Comparison of ENCODE assay signal across 16 cellular contexts in the genomic region with DNA sequence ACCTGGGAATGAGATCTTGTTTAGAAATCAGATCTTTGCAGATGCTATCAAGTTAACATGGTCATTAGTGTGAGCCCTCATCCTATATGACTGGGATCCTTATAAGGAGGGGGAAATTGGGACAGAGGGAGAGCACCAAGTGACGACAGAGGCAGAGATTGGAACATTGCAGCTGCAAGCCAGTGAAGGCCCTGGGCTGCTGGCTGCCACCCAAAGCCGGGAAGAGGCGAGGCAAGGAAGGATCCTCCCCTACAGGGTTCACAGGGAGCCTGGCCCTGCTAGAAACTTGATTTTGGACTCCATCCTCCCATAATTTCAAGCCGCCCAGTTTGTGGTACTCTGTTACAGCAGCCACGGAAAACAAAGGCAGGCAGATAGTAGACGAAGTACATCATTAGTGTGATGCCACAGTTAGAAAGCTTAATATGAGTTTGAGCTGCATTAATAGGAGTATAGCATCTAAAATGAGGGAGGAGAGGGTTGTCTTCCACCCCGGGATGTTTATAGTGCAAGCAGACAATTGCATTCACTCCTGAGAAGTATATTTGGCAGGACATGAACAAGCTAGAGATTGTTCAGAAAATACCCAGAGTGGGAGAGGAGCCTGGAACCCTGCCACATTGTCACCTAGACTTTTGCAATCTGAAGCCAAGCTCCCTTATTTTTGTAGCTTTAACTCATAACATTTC. TPM values are rescaled to one million over a fixed set of nuclear protein-coding genes. Genes with fewer than 3 reads are reported as not detected.
DNase-seq lines count a peak whose midpoint lies in the region; ATAC-seq and TF ChIP-seq lines count a peak whose summit lies in the region.
"Had no signal": no experiment of that assay in that cellular context is flagged by ENCODE, and none has a peak within 500 bp of the region (broad histone marks: within the 10 kb centered on the region; RNA-seq: fewer than 3 reads in every experiment).

No MANE protein-coding gene starts in this region.

- H3K36me3 Mint-ChIP-seq in endodermal cell (ENCODE audit: low read depth): no peaks in the 10 kb centered on the region
- H3K36me3 Mint-ChIP-seq: CD4-positive, CD25-positive, alpha-beta regulatory T cell; stimulated activated naive B cell treated with anti-CD40 and anti-IgM and Interleukin-4, amounts not matched to agents 10 μg/mL and 1 μg/mL and 100 μg/mL, for 72 hours had no signal

- H3K4me3 ChIP-seq in MG63 (no peak overlapping the region), testis (no peak overlapping the region), endodermal cell (ENCODE audit: low read length) (no peak overlapping the region)

- no peaks in the 10 kb centered on the region for H3K9me3 ChIP-seq in MG63
- H3K9me3 ChIP-seq in testis: no peaks in the 10 kb centered on the region
- H3K9me3 ChIP-seq in endodermal cell (ENCODE audit: control insufficient read depth, low read length): no peaks in the 10 kb centered on the region

- H3K4me3 Mint-ChIP-seq in endodermal cell: no peak overlapping the region
- H3K4me3 Mint-ChIP-seq: CD4-positive, CD25-positive, alpha-beta regulatory T cell; stimulated activated naive B cell treated with anti-CD40 and anti-IgM and Interleukin-4, amounts not matched to agents 10 μg/mL and 1 μg/mL and 100 μg/mL, for 72 hours had no signal

- intact Hi-C loops in testis (cut with DNase I; ENCODE audit: low total_unique reads): no loop called here

- no peak for TF ChIP-seq POLR2A in testis (IDR thresholded peaks at IDR 0.05)

- WGBS in testis, 2 donors: 26 to 34% methylated on average over 7 of the region's 7 CpGs
- 85 to 100% methylated on average over 2 to 7 of the region's 7 CpGs for WGBS in endodermal cell (ENCODE audit: insufficient coverage in 1 of 2, insufficient read length in 1 of 2), 2 experiments

- H3K27me3 Mint-ChIP-seq in endodermal cell (ENCODE audit: insufficient read depth): peaks cover 5% of the 10 kb centered on the region

- H3K27me3 ChIP-seq in MG63: no peaks in the 10 kb centered on the region
- no peaks in the 10 kb centered on the region for H3K27me3 ChIP-seq in testis
- no peaks in the 10 kb centered on the region for H3K27me3 ChIP-seq in endodermal cell (ENCODE audit: control insufficient read depth, insufficient read depth, low read length, poor library complexity, severe bottlenecking)

- peaks cover 15% of the 10 kb centered on the region for H3K4me1 Mint-ChIP-seq in endodermal cell

- H3K27ac ChIP-seq in testis (peak overlapping the region in 1 of 2 donors; percentile 34), endodermal cell (ENCODE audit: low read depth, low read length) (no peak overlapping the region)

- DNase-seq in MG63 (peak; percentile 19), left lobe of liver (ENCODE audit: low spot score) (peak; percentile 46), testis (peak; percentile 74), endodermal cell (no peak), HuH-7.5 (ENCODE audit: low spot score) (no peak), SW480 (ENCODE audit: low spot score) (no peak)
- DNase-seq: activated naive CD4-positive, alpha-beta T cell treated with Interleukin-2 at 50 U/mL for 16 hours; CD4-positive, CD25-positive, alpha-beta regulatory T cell; central memory CD4-positive, alpha-beta T cell; erythroblast; NCI-H2081; NCI-H774; stimulated activated CD4-positive, alpha-beta T cell treated with anti-CD3 and anti-CD28 coated beads, Interleukin-4, amount 100 ng/mL, for 24 hours; stimulated activated naive B cell treated with anti-CD40 and anti-IgM and Interleukin-4, amounts not matched to agents 10 μg/mL and 1 μg/mL and 100 μg/mL, for 72 hours had no signal

- H3K27ac Mint-ChIP-seq in endodermal cell: no peak overlapping the region
- H3K27ac Mint-ChIP-seq: CD4-positive, CD25-positive, alpha-beta regulatory T cell; stimulated activated naive B cell treated with anti-CD40 and anti-IgM and Interleukin-4, amounts not matched to agents 10 μg/mL and 1 μg/mL and 100 μg/mL, for 72 hours had no signal

- H3K9me3 Mint-ChIP-seq in endodermal cell: peaks cover 6% of the 10 kb centered on the region
- H3K9me3 Mint-ChIP-seq: stimulated activated naive B cell treated with anti-CD40 and anti-IgM and Interleukin-4, amounts not matched to agents 10 μg/mL and 1 μg/mL and 100 μg/mL, for 72 hours had no signal

- H3K36me3 ChIP-seq in MG63: no peaks in the 10 kb centered on the region
- no peaks in the 10 kb centered on the region for H3K36me3 ChIP-seq in testis (ENCODE audit: low read depth, missing control alignments)
- H3K36me3 ChIP-seq in endodermal cell (ENCODE audit: control insufficient read depth, insufficient read depth, low read length): no peaks in the 10 kb centered on the region

- H3K4me1 ChIP-seq in testis (peaks cover 12% of the 10 kb centered on the region), endodermal cell (ENCODE audit: control insufficient read depth, insufficient read depth, low read length) (no peaks in the 10 kb centered on the region)

- TF ChIP-seq CTCF in testis (IDR thresholded peaks at IDR 0.05) (no peak), endodermal cell (conservative IDR thresholded peaks at IDR 0.05) (no peak)

- no peak overlapping the region for H3K9ac ChIP-seq in endodermal cell (ENCODE audit: extremely low read depth, low read length, poor library complexity, severe bottlenecking)

- peak; percentile 39 for ATAC-seq in esophagus mucosa
- ATAC-seq in left lobe of liver: peak; percentile 29
- no peak for ATAC-seq in HG02759 (IDR thresholded peaks at IDR 0.05; ENCODE audit: unreplicated experiment)
- ATAC-seq: stimulated activated naive B cell treated with anti-CD40 and anti-IgM and Interleukin-4, amounts not matched to agents 10 μg/mL and 1 μg/mL and 100 μg/mL, for 72 hours had no signal

RNA-seq across cellular contexts. Expression of a gene that starts 56.8 kb away (rescaled TPM):
- 78.3 and 109 TPM in 2 replicates for total RNA-seq in MG63 (2014; rRNA removed; shearing (Covaris generic); ENCODE audit: low replicate concordance)
- total RNA-seq in esophagus mucosa: 3.7 TPM
- total RNA-seq in left lobe of liver: 0.45 TPM
- 1 to 10 TPM; 6.0 to 6.3 TPM for total RNA-seq in testis
- 6.5 TPM for polyA plus RNA-seq in testis (ENCODE audit: insufficient read depth, low read depth, low replicate concordance)
- 10 to 100 TPM; 86.5 to 94.4 TPM for total RNA-seq in endodermal cell
- 18.3 TPM for polyA plus RNA-seq in endodermal cell (2013, experiment 1 of 2)
- 23.9 TPM for polyA plus RNA-seq in endodermal cell (2013, experiment 2 of 2)

Comparison
In these comparisons a context has a peak if more than half of its experiments do, and no peak if none do; other contexts are left out.
1. DNase-seq: peak in MG63 (single experiment), left lobe of liver (single experiment) and testis (single experiment); none in endodermal cell (single experiment), HuH-7.5 (single experiment) and SW480 (single experiment).
2. RNA of a gene that starts 56.8 kb away (total RNA-seq): 78.3 to 109 TPM in MG63 and 86.5 to 94.4 TPM in endodermal cell; 6.0 to 6.3 TPM in testis, 3.7 TPM in esophagus mucosa (single experiment) and 0.45 TPM in left lobe of liver (single experiment); every median in the first group is over 10 times any median in the second.